Comparison of ENCODE assay signal across 17 cellular contexts in genomic region chr6:6614965-6615304, GRCh38. TPM values are rescaled to one million over a fixed set of nuclear protein-coding genes. Genes with fewer than 3 reads are reported as not detected.
A peak's percentile ranks its signal among the peaks of the same experiment; 100 is the strongest.
DNase-seq lines count a peak whose midpoint lies in the region.
"Had no signal": no experiment of that assay in that cellular context is flagged by ENCODE, and none has a peak within 500 bp of the region (broad histone marks: within the 10 kb centered on the region; RNA-seq: fewer than 3 reads in every experiment).

No MANE protein-coding gene starts in this region.

- H3K27me3 Mint-ChIP-seq in activated CD4-positive, alpha-beta memory T cell treated with anti-CD3 and anti-CD28 coated beads for 36 hours: no peaks in the 10 kb centered on the region

- H3K4me3 ChIP-seq in effector memory CD4-positive, alpha-beta T cell (ENCODE audit: insufficient read depth, low read depth, low read length, poor library complexity, severe bottlenecking): peak overlapping the region; percentile 23
- H3K4me3 ChIP-seq: coronary artery, SJSA1 had no signal

- H3K36me3 ChIP-seq in effector memory CD4-positive, alpha-beta T cell (ENCODE audit: control insufficient read depth, insufficient read depth, low read length): no peaks in the 10 kb centered on the region
- H3K36me3 ChIP-seq: SJSA1 had no signal

- CTCF ChIA-PET in activated CD4-positive, alpha-beta memory T cell treated with anti-CD3 and anti-CD28 coated beads for 36 hours (lab: Charles Lee): no interaction called here

- POLR2A ChIA-PET in activated CD4-positive, alpha-beta memory T cell treated with anti-CD3 and anti-CD28 coated beads for 36 hours (lab: Charles Lee): no interaction called here

- H3K36me3 Mint-ChIP-seq in activated CD4-positive, alpha-beta memory T cell treated with anti-CD3 and anti-CD28 coated beads for 36 hours: no peaks in the 10 kb centered on the region

- no peak overlapping the region for H3K27ac Mint-ChIP-seq in activated CD4-positive, alpha-beta memory T cell treated with anti-CD3 and anti-CD28 coated beads for 36 hours

- peaks cover 5% of the 10 kb centered on the region for H3K9me3 Mint-ChIP-seq in activated CD4-positive, alpha-beta memory T cell treated with anti-CD3 and anti-CD28 coated beads for 36 hours

- peak overlapping the region; percentile 49 for H3K27ac ChIP-seq in effector memory CD4-positive, alpha-beta T cell (ENCODE audit: insufficient read depth, low read length, poor library complexity, severe bottlenecking)
- H3K27ac ChIP-seq: coronary artery, epithelial cell of prostate, SJSA1 had no signal

- intact Hi-C loops in activated CD4-positive, alpha-beta memory T cell treated with anti-CD3 and anti-CD28 coated beads for 36 hours (cut with micrococcal nuclease): loop anchor here (2.0 to 5.0 kb wide), 3 partner anchors 22 to 58 kb away; no protein-coding TSS in a partner anchor

- DNase-seq in stimulated activated naive CD4-positive, alpha-beta T cell (lab: John Stamatoyannopoulos, UW): peak in 5 of 6 experiments; percentile 8 to 80 (median 59)
- no peak for DNase-seq in stimulated activated naive CD4-positive, alpha-beta T cell treated with Interleukin-2 at 50 U/mL for 16 hours (lab: John Stamatoyannopoulos, UW)
- DNase-seq in activated CD4-positive, alpha-beta memory T cell treated with anti-CD3 and anti-CD28 coated beads for 36 hours: no peak
- DNase-seq in effector memory CD4-positive, alpha-beta T cell: no peak
- no peak for DNase-seq in germinal center (ENCODE audit: low spot score)
- no peak for DNase-seq in NAMALWA (ENCODE audit: low spot score)
- no peak for DNase-seq in ureter (ENCODE audit: low spot score)
- DNase-seq in NCI-H1105 treated with DMSO at 0.1 percent for 48 hours (lab: John Stamatoyannopoulos, UW): no peak
- DNase-seq: activated CD4-positive, CD25-positive, alpha-beta regulatory T cell treated with anti-CD3 and anti-CD28 coated beads, Interleukin-2, amount 50 U/mL, for 72 hours; NCI-H146; NCI-H748 treated with DMSO at 0.1 percent for 48 hours; right cardiac atrium had no signal

- no peaks in the 10 kb centered on the region for H3K27me3 ChIP-seq in effector memory CD4-positive, alpha-beta T cell (replicated peaks; ENCODE audit: control insufficient read depth, insufficient read depth, low read length, poor library complexity, severe bottlenecking)
- H3K27me3 ChIP-seq: SJSA1 had no signal

- H3K4me3 Mint-ChIP-seq in activated CD4-positive, alpha-beta memory T cell treated with anti-CD3 and anti-CD28 coated beads for 36 hours: peak overlapping the region; percentile 57

- no peaks in the 10 kb centered on the region for H3K9me3 ChIP-seq in effector memory CD4-positive, alpha-beta T cell (ENCODE audit: control insufficient read depth, low read length)
- H3K9me3 ChIP-seq: SJSA1 had no signal

- H3K4me1 ChIP-seq in effector memory CD4-positive, alpha-beta T cell (ENCODE audit: control insufficient read depth, insufficient read depth, low read length, poor library complexity, severe bottlenecking): peaks cover 26% of the 10 kb centered on the region
- H3K4me1 ChIP-seq: SJSA1 had no signal

- peaks cover 41% of the 10 kb centered on the region for H3K4me1 Mint-ChIP-seq in activated CD4-positive, alpha-beta memory T cell treated with anti-CD3 and anti-CD28 coated beads for 36 hours (ENCODE audit: low read depth)

RNA-seq across cellular contexts. Expression of gene LY86, which starts 26.4 kb away (rescaled TPM):
- total RNA-seq in activated CD4-positive, alpha-beta memory T cell treated with anti-CD3 and anti-CD28 coated beads for 36 hours: under 1 TPM; 0.24 to 0.64 TPM
- 1.8 TPM for total RNA-seq in ureter
- total RNA-seq: HepG2, M059J, SJSA1 had no signal

Comparison
In these comparisons a context has a peak if more than half of its experiments do, and no peak if none do; other contexts are left out.
1. DNase-seq: peak in stimulated activated naive CD4-positive, alpha-beta T cell (5 of 6); none in stimulated activated naive CD4-positive, alpha-beta T cell treated with Interleukin-2 at 50 U/mL for 16 hours (single experiment), activated CD4-positive, alpha-beta memory T cell treated with anti-CD3 and anti-CD28 coated beads for 36 hours (single experiment), effector memory CD4-positive, alpha-beta T cell (0 of 3), germinal center (single experiment), NAMALWA (single experiment), ureter (single experiment) and NCI-H1105 treated with DMSO at 0.1 percent for 48 hours (single experiment).